ENCODE assay signal across 16 cellular contexts in genomic region chr2:150282821-150283309, GRCh38.
A peak's percentile ranks its signal among the peaks of the same experiment; 100 is the strongest.
DNase-seq lines count a peak whose midpoint lies in the region; ATAC-seq and TF ChIP-seq lines count a peak whose summit lies in the region.
"Had no signal": no experiment of that assay in that cellular context is flagged by ENCODE, and none has a peak within 500 bp of the region (broad histone marks: within the 10 kb centered on the region; RNA-seq: fewer than 3 reads in every experiment).

No MANE protein-coding gene starts in this region.

- no peaks in the 10 kb centered on the region for H3K27me3 ChIP-seq in heart right ventricle

- H3K36me3 ChIP-seq in heart right ventricle: no peaks in the 10 kb centered on the region

- H3K4me3 Mint-ChIP-seq in nephron progenitor cell: no peak overlapping the region
- H3K4me3 Mint-ChIP-seq in stimulated activated memory B cell treated with anti-CD40 and anti-IgM and Interleukin-4, amounts not matched to agents 10 μg/mL and 1 μg/mL and 100 μg/mL, for 72 hours: no peak overlapping the region
- H3K4me3 Mint-ChIP-seq in activated naive CD8-positive, alpha-beta T cell treated with anti-CD3 and anti-CD28 coated beads for 36 hours: no peak overlapping the region
- H3K4me3 Mint-ChIP-seq: neural crest cell had no signal

- intact Hi-C loops in heart right ventricle (cut with DNase I): loop anchor here in 3 of 10 donors (5.0 to 10.0 kb wide), 3 partner anchors 192 to 204 kb away; partner anchors contain the start of gene RND3 (in 2 of the 3)

- in situ Hi-C loops in G401 (cut with HindIII; ENCODE audit: low sequenced_read_pairs): no loop called here

- H3K9me3 Mint-ChIP-seq in nephron progenitor cell: peaks cover 13% of the 10 kb centered on the region
- peaks cover 4% of the 10 kb centered on the region for H3K9me3 Mint-ChIP-seq in stimulated activated memory B cell treated with anti-CD40 and anti-IgM and Interleukin-4, amounts not matched to agents 10 μg/mL and 1 μg/mL and 100 μg/mL, for 72 hours
- H3K9me3 Mint-ChIP-seq in activated naive CD8-positive, alpha-beta T cell treated with anti-CD3 and anti-CD28 coated beads for 36 hours: peaks cover 5% of the 10 kb centered on the region

- ATAC-seq in heart right ventricle: peak; percentile 28 to 85 (median 60)
- ATAC-seq in stimulated activated memory B cell treated with anti-CD40 and anti-IgM and Interleukin-4, amounts not matched to agents 10 μg/mL and 1 μg/mL and 100 μg/mL, for 72 hours: no peak
- ATAC-seq: activated CD4-positive, CD25-positive, alpha-beta regulatory T cell treated with anti-CD3 and anti-CD28 coated beads, Interleukin-2, amount 50 U/mL, for 24 hours had no signal

- H3K27ac Mint-ChIP-seq in nephron progenitor cell: no peak overlapping the region
- no peak overlapping the region for H3K27ac Mint-ChIP-seq in stimulated activated memory B cell treated with anti-CD40 and anti-IgM and Interleukin-4, amounts not matched to agents 10 μg/mL and 1 μg/mL and 100 μg/mL, for 72 hours
- no peak overlapping the region for H3K27ac Mint-ChIP-seq in activated naive CD8-positive, alpha-beta T cell treated with anti-CD3 and anti-CD28 coated beads for 36 hours

- peaks cover 20% of the 10 kb centered on the region for H3K4me1 Mint-ChIP-seq in nephron progenitor cell
- H3K4me1 Mint-ChIP-seq in stimulated activated memory B cell treated with anti-CD40 and anti-IgM and Interleukin-4, amounts not matched to agents 10 μg/mL and 1 μg/mL and 100 μg/mL, for 72 hours: no peaks in the 10 kb centered on the region
- H3K4me1 Mint-ChIP-seq in activated naive CD8-positive, alpha-beta T cell treated with anti-CD3 and anti-CD28 coated beads for 36 hours: no peaks in the 10 kb centered on the region

- H3K4me3 ChIP-seq in heart right ventricle: no peak overlapping the region

- H3K27ac ChIP-seq in heart right ventricle: peak overlapping the region in 5 of 10 donors; percentile 6 to 56 (median 30)
- H3K27ac ChIP-seq: C4-2B had no signal

- peaks cover 0 to 15% (median 0%) of the 10 kb centered on the region in 11 donors for H3K9me3 ChIP-seq in heart right ventricle

- 62 to 68% methylated on average over 1 of the region's 1 CpG for WGBS in heart right ventricle, 2 donors

- no peaks in the 10 kb centered on the region for H3K36me3 Mint-ChIP-seq in nephron progenitor cell (ENCODE audit: low read depth)
- H3K36me3 Mint-ChIP-seq in stimulated activated memory B cell treated with anti-CD40 and anti-IgM and Interleukin-4, amounts not matched to agents 10 μg/mL and 1 μg/mL and 100 μg/mL, for 72 hours: no peaks in the 10 kb centered on the region
- no peaks in the 10 kb centered on the region for H3K36me3 Mint-ChIP-seq in activated naive CD8-positive, alpha-beta T cell treated with anti-CD3 and anti-CD28 coated beads for 36 hours

- TF ChIP-seq CTCF in heart right ventricle (IDR thresholded peaks at IDR 0.05): no peak
- no peak for TF ChIP-seq CTCF in nephron progenitor cell (IDR thresholded peaks at IDR 0.05)

- no peaks in the 10 kb centered on the region for H3K27me3 Mint-ChIP-seq in nephron progenitor cell (ENCODE audit: low read depth, poor library complexity)
- no peaks in the 10 kb centered on the region for H3K27me3 Mint-ChIP-seq in stimulated activated memory B cell treated with anti-CD40 and anti-IgM and Interleukin-4, amounts not matched to agents 10 μg/mL and 1 μg/mL and 100 μg/mL, for 72 hours
- H3K27me3 Mint-ChIP-seq in activated naive CD8-positive, alpha-beta T cell treated with anti-CD3 and anti-CD28 coated beads for 36 hours: no peaks in the 10 kb centered on the region

- peak; percentile 44 for DNase-seq in astrocyte of the hippocampus (ENCODE audit: low read depth, low spot score)
- DNase-seq in heart right ventricle: peak in 1 of 2 donors; percentile 22
- peak; percentile 2 for DNase-seq in nephron progenitor cell
- no peak for DNase-seq in NCI-H510A treated with DMSO at 0.1 percent for 48 hours (lab: John Stamatoyannopoulos, UW)
- DNase-seq in activated naive CD8-positive, alpha-beta T cell treated with anti-CD3 and anti-CD28 coated beads for 36 hours: no peak
- no peak for DNase-seq in G401 (ENCODE audit: low spot score)
- DNase-seq: GOT3, KG1, mesendoderm, NCI-H2081 treated with DMSO at 0.1 percent for 48 hours, NCI-H524 treated with DMSO at 0.1 percent for 48 hours, retina had no signal

- H3K4me1 ChIP-seq in heart right ventricle: peaks cover 0 to 27% (median 6%) of the 10 kb centered on the region in 9 donors

Comparison
In these comparisons a context has a peak if more than half of its experiments do, and no peak if none do; other contexts are left out.
1. DNase-seq: peak in astrocyte of the hippocampus (single experiment) and nephron progenitor cell (single experiment); none in NCI-H510A treated with DMSO at 0.1 percent for 48 hours (single experiment), activated naive CD8-positive, alpha-beta T cell treated with anti-CD3 and anti-CD28 coated beads for 36 hours (single experiment) and G401 (single experiment).